In the genomic region with DNA sequence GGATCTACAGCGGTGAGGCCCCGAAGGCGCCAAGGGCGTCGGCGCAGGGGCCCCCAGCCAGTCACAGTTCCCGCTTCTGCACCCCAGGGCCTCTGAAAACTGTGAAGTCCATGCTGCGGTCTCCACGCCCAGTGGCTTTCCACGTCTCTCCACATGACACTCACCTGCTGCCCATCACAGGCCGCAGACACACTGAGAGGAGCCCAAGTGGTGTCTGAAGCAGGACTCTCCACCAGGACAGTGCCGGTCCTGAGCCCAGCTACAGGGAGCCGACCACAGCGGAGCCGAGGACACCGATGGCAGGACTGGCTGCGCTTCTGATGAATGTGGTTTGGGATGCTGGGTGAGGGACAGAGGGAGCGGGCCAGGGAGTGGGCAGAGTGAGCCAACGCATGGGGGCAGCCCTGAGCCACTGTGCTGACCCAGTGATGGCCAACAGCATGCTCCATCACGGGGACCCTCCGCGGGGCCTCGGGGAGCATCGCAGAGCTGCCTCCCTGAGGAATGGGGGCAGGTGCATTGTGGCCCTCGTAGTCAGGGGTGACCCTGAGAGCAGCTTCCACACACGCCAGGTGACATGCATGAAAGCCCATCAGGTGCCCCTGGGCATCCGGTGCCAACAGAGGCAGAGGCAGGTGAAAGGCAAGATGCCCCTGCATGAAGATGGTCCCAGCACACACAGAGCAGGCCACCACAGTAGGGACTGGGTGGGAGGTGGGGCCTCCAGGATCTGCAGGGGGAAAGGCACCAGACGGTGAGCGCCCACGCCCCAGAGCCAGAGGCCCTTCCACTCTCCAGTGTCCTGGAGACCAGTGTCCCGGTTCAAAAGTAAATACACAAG, we compare ENCODE assay signal across 12 cellular contexts.
A peak's percentile ranks its signal among the peaks of the same experiment; 100 is the strongest.
DNase-seq lines count a peak whose midpoint lies in the region; ATAC-seq, FAIRE-seq and TF ChIP-seq lines count a peak whose summit lies in the region.
"Had no signal": no experiment of that assay in that cellular context is flagged by ENCODE, and none has a peak within 500 bp of the region (broad histone marks: within the 10 kb centered on the region; RNA-seq: fewer than 3 reads in every experiment).

No MANE protein-coding gene starts in this region.

- H2BK120ac ChIP-seq in H1 (replicated peaks; ENCODE audit: low read depth, low read length), result no peak overlapping the region

- H3K36me3 ChIP-seq in BLaER1, result peaks cover 17% of the 10 kb centered on the region
- no peaks in the 10 kb centered on the region for H3K36me3 ChIP-seq in H1 (ENCODE audit: control insufficient read depth in 2 of 4, insufficient read depth in 4 of 4, low read length in 3 of 4)

- H3K23me2 ChIP-seq in H1 (ENCODE audit: low read depth, low read length), result 0 out of 2 replicates have a peak, but pooled peaks cover 5% of the 10 kb centered on the region

- H2BK20ac ChIP-seq in H1 (ENCODE audit: low read length), result no peak overlapping the region

- H2AFZ ChIP-seq in H1 (ENCODE audit: low read length), result no peak overlapping the region

- H3K9me3 Mint-ChIP-seq in nephron progenitor cell, result no peaks in the 10 kb centered on the region

- ATAC-seq in GM18502 (IDR thresholded peaks at IDR 0.05; ENCODE audit: poor library complexity, unreplicated experiment), result no peak

- H3K9me3 ChIP-seq in BLaER1 (peaks cover 6% of the 10 kb centered on the region; the same call in 1 of the 2 replicates), H1 (ENCODE audit: insufficient read depth in 2 of 2, low read depth in 1 of 2, low read length in 1 of 2) (no peaks in the 10 kb centered on the region)

- no peak overlapping the region for H3K56ac ChIP-seq in H1 (replicated peaks; ENCODE audit: insufficient read length, low read depth, low read length)

- CTCF ChIA-PET in H1 (lab: Charles Lee; ENCODE audit: partially characterized antibody), result interaction anchor here (0.7 to 1.9 kb wide), 16 partner anchors 9 to 140 kb away, joined by 3 to 7 read pairs (median 4); no protein-coding TSS in a partner anchor

- no peaks in the 10 kb centered on the region for H3K27me3 ChIP-seq in BLaER1
- no peaks in the 10 kb centered on the region for H3K27me3 ChIP-seq in H1 (replicated peaks in 1 of 4; ENCODE audit: control insufficient read depth in 3 of 4, extremely low read depth in 1 of 4, insufficient read depth in 3 of 4, low read length in 3 of 4)

- WGBS in H1 (ENCODE audit: extremely low coverage in 1 of 2, insufficient coverage in 1 of 2, insufficient read length in 1 of 2, insufficient replicate concordance in 2 of 2, low coverage in 1 of 2, low lambda C conversion rate in 2 of 2, missing lambda C conversion rate in 1 of 2), 2 experiments, result 90% methylated on average over 31 of the region's 31 CpGs; no CpG with 5 or more reads in 1 of the 2 experiments

- H2BK5ac ChIP-seq in H1 (ENCODE audit: low read depth, low read length), result peak overlapping the region; percentile 44; the same call in 1 of the 2 replicates

- H3K4ac ChIP-seq in H1 (replicated peaks; ENCODE audit: insufficient read length, low read depth, low read length), result peak overlapping the region; percentile 61

- no peak overlapping the region for H2BK12ac ChIP-seq in H1 (ENCODE audit: low read depth, low read length)

- H3K27me3 Mint-ChIP-seq in nephron progenitor cell (ENCODE audit: low read depth, poor library complexity), result no peaks in the 10 kb centered on the region

- H3K4me2 ChIP-seq in BLaER1 (peak overlapping the region; percentile 84), H1 (ENCODE audit: insufficient read depth in 1 of 2, low read depth in 2 of 2, low read length in 2 of 2) (no peak overlapping the region)

- H3K27ac Mint-ChIP-seq in nephron progenitor cell, result peak overlapping the region; percentile 79

- H3K27ac ChIP-seq in BLaER1, result no peak overlapping the region
- H3K27ac ChIP-seq in H1 (ENCODE audit: low read depth, low read length), result no peak overlapping the region

- POLR2A ChIA-PET in H1 (lab: Charles Lee; ENCODE audit: partially characterized antibody), result interaction anchor here (0.8 kb wide), 1 partner anchor 20 kb away, joined by 3 read pairs; no protein-coding TSS in a partner anchor

- no peak overlapping the region for H4K8ac ChIP-seq in H1 (ENCODE audit: extremely low read depth, insufficient read depth, low read length)

- DNase-seq in GM13977 (ENCODE audit: low spot score), result no peak
- peak in 1 of 2 experiments; percentile 66 for DNase-seq in H1 (ENCODE audit: low read depth in 1 of 2, low spot score in 2 of 2)
- DNase-seq in nephron progenitor cell, result no peak
- DNase-seq in NCI-H526 (lab: John Stamatoyannopoulos, UW), result no peak
- DNase-seq in SKM-1 (lab: John Stamatoyannopoulos, UW; ENCODE audit: unreplicated experiment), result no peak
- DNase-seq in dermis blood vessel endothelial cell, result no peak
- DNase-seq: central memory CD4-positive, alpha-beta T cell; foreskin fibroblast; RPMI8226 had no signal

- no peak overlapping the region for H3K23ac ChIP-seq in H1 (ENCODE audit: insufficient read length)

- no peak overlapping the region for H2BK15ac ChIP-seq in H1 (ENCODE audit: low read length)

- TF ChIP-seq CTCF in GM13977 (IDR thresholded peaks at IDR 0.05; ENCODE audit: extremely low read depth, insufficient read depth, missing control alignments) (peak; percentile 27), H1 (IDR thresholded peaks at IDR 0.05; ENCODE audit: control extremely low read depth in 1 of 3, insufficient read depth in 1 of 3, low read depth in 1 of 3, low read length in 3 of 3) (peak; percentile 45 to 76 (median 70)), nephron progenitor cell (IDR thresholded peaks at IDR 0.05) (no peak)

- H3K4me1 ChIP-seq in BLaER1 (peaks cover 58% of the 10 kb centered on the region), H1 (replicated peaks in 1 of 4; ENCODE audit: control insufficient read depth in 3 of 4, insufficient read depth in 4 of 4, low read length in 3 of 4) (peaks cover 0 to 7% (median 3%) of the 10 kb centered on the region in 4 experiments; a peak in 4 of 7 replicates)

- peaks cover 16% of the 10 kb centered on the region for H3K79me1 ChIP-seq in H1 (ENCODE audit: low read depth, low read length)

- H3K4me3 Mint-ChIP-seq in nephron progenitor cell, result no peak overlapping the region

- H3K9ac ChIP-seq in BLaER1, result no peak overlapping the region
- no peak overlapping the region; a peak in 2 of 7 replicates for H3K9ac ChIP-seq in H1 (replicated peaks in 1 of 4; ENCODE audit: extremely low read depth in 1 of 4, low read depth in 3 of 4, low read length in 3 of 4)

- no peak overlapping the region for H4K91ac ChIP-seq in H1 (replicated peaks; ENCODE audit: insufficient read length, low read length)

- peaks cover 53% of the 10 kb centered on the region for H3K4me1 Mint-ChIP-seq in nephron progenitor cell

- H4K20me1 ChIP-seq in BLaER1 (peaks cover 83% of the 10 kb centered on the region), H1 (replicated peaks in 1 of 2; ENCODE audit: control insufficient read depth in 1 of 2, insufficient read depth in 2 of 2, low read length in 2 of 2) (peaks cover 4 to 8% of the 10 kb centered on the region in 2 experiments)

- H4K5ac ChIP-seq in H1 (ENCODE audit: insufficient read length, low read depth, low read length), result no peak overlapping the region

- peaks cover 3 to 67% of the 10 kb centered on the region in 2 experiments; a peak in 3 of 4 replicates for H3K79me2 ChIP-seq in H1 (ENCODE audit: control insufficient read depth in 1 of 2, insufficient read depth in 2 of 2, low read length in 2 of 2)

- FAIRE-seq in H1 (lab: Jason Lieb, UNC), result no peak
- FAIRE-seq: keratinocyte had no signal

- TF ChIP-seq RAD21 in H1 (IDR thresholded peaks at IDR 0.05 in 1 of 2, conservative IDR thresholded peaks at IDR 0.05 in 1 of 2; ENCODE audit: low read depth in 2 of 2, low read length in 2 of 2), result peak; percentile 64 to 74

- H3K18ac ChIP-seq in H1 (ENCODE audit: extremely low read depth, low read length), result no peak overlapping the region

- in situ Hi-C loops in GM13977 (cut with MboI; ENCODE audit: low pct_unique_long_range_greater_than_20kb, low sequenced_read_pairs, unreplicated experiment), result no loop called here

- no peak overlapping the region for H3K14ac ChIP-seq in H1 (ENCODE audit: insufficient read length)

- H3K4me3 ChIP-seq in BLaER1 (no peak overlapping the region), H1 (ENCODE audit: extremely low read depth in 1 of 4, insufficient read depth in 2 of 4, low read depth in 3 of 4, low read length in 4 of 4) (no peak overlapping the region)

- H3K36me3 Mint-ChIP-seq in nephron progenitor cell (ENCODE audit: low read depth), result no peaks in the 10 kb centered on the region

- no peak for TF ChIP-seq POLR2A in H1 (IDR thresholded peaks at IDR 0.05; ENCODE audit: control extremely low read depth in 1 of 2, low read depth in 2 of 2, low read length in 2 of 2)

- no peak overlapping the region for H2AK5ac ChIP-seq in H1 (ENCODE audit: low read depth, low read length)

- no peak for TF ChIP-seq EP300 in H1 (IDR thresholded peaks at IDR 0.05; ENCODE audit: borderline replicate concordance in 1 of 2, low read depth in 2 of 2, low read length in 2 of 2)

TF ChIP-seq in H1, 55 proteins besides CTCF, POLR2A, EP300 and RAD21:
- no peak for TF ChIP-seq CREB1 (IDR thresholded peaks at IDR 0.05)
- peak; percentile 36; the same call in 1 of the 2 replicates for TF ChIP-seq GABPA (IDR thresholded peaks at IDR 0.05; ENCODE audit: borderline replicate concordance, insufficient read depth, low read length)
- TF ChIP-seq JUND (IDR thresholded peaks at IDR 0.05; ENCODE audit: low read length), result no peak
